1 cellular context compared by ENCODE assay signal in the genomic region with DNA sequence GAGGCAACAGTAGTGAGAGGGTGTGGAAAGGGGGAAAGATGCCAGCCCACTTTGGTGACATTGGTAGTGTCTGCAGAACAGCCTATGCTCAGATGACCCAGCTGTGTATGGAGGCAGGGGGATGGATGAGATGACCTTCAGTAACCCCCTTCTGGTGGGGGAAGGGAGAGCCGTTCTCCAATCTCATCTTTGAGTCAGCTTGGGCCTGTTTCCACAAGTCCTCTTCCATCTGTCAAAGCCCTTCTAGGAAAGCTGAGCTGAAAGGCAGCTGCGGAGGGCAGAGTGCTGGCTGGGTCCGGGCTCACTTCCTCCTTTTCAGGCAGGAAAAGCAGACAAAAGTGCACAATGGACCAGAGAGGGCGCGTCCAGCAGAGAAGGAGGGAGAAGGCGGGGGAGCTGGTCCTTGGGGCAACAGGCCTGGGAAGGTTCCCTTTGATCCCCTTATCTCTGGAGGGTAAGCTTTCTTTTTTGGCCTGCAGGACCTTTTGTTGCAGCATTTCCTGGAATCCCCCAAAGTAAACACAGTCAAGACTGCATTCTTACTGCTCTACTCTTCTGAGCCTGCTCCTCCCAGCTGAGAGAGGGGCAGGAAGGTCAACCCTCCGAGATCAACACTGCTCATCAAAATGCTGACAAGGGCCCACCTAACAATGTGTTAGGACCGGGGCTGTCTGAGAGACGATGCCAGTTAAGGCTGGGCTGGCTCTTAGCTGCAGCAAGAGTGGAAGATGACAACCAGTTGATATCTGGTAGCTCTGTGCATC.
TF ChIP-seq lines count a peak whose summit lies in the region.

No MANE protein-coding gene starts in this region.

TF ChIP-seq in HepG2, 621 proteins besides CTCF, POLR2A, EP300 and RAD21 (continued from another document and continues in another):
- TF ChIP-seq, protein P1, sequence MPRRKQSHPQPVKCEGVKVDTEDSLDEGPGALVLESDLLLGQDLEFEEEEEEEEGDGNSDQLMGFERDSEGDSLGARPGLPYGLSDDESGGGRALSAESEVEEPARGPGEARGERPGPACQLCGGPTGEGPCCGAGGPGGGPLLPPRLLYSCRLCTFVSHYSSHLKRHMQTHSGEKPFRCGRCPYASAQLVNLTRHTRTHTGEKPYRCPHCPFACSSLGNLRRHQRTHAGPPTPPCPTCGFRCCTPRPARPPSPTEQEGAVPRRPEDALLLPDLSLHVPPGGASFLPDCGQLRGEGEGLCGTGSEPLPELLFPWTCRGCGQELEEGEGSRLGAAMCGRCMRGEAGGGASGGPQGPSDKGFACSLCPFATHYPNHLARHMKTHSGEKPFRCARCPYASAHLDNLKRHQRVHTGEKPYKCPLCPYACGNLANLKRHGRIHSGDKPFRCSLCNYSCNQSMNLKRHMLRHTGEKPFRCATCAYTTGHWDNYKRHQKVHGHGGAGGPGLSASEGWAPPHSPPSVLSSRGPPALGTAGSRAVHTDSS (CRISPR knock-in tag; conservative IDR thresholded peaks at IDR 0.05) = no peak
- TF ChIP-seq, protein P2, sequence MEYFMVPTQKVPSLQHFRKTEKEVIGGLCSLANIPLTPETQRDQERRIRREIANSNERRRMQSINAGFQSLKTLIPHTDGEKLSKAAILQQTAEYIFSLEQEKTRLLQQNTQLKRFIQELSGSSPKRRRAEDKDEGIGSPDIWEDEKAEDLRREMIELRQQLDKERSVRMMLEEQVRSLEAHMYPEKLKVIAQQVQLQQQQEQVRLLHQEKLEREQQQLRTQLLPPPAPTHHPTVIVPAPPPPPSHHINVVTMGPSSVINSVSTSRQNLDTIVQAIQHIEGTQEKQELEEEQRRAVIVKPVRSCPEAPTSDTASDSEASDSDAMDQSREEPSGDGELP (IDR thresholded peaks at IDR 0.05; ENCODE audit: borderline replicate concordance, low read depth) = peak; percentile 96
- TF ChIP-seq HNRNPK (IDR thresholded peaks at IDR 0.05; ENCODE audit: low read depth, low read length, poor library complexity, severe bottlenecking) = no peak
- TF ChIP-seq YEATS4 (CRISPR knock-in tag; IDR thresholded peaks at IDR 0.05; ENCODE audit: borderline replicate concordance) = peak; percentile 73
- TF ChIP-seq, protein P3, sequence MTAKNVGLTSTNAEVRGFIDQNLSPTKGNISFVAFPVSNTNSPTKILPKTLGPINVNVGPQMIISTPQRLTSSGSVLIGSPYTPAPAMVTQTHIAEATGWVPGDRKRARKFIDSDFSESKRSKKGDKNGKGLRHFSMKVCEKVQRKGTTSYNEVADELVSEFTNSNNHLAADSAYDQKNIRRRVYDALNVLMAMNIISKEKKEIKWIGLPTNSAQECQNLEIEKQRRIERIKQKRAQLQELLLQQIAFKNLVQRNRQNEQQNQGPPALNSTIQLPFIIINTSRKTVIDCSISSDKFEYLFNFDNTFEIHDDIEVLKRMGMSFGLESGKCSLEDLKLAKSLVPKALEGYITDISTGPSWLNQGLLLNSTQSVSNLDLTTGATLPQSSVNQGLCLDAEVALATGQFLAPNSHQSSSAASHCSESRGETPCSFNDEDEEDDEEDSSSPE (CRISPR knock-in tag; IDR thresholded peaks at IDR 0.05) = peak; percentile 48; the same call in 1 of the 2 replicates
- no peak for TF ChIP-seq RFXANK (CRISPR knock-in tag; IDR thresholded peaks at IDR 0.05)
- no peak for TF ChIP-seq ZNF709 (CRISPR knock-in tag; IDR thresholded peaks at IDR 0.05)
- TF ChIP-seq ZNF451 (CRISPR knock-in tag; IDR thresholded peaks at IDR 0.05) = no peak; the same call in 1 of the 2 replicates
- TF ChIP-seq AGO1 (IDR thresholded peaks at IDR 0.05; ENCODE audit: low read depth, low read length, poor library complexity, severe bottlenecking) = no peak
- TF ChIP-seq, protein P4, sequence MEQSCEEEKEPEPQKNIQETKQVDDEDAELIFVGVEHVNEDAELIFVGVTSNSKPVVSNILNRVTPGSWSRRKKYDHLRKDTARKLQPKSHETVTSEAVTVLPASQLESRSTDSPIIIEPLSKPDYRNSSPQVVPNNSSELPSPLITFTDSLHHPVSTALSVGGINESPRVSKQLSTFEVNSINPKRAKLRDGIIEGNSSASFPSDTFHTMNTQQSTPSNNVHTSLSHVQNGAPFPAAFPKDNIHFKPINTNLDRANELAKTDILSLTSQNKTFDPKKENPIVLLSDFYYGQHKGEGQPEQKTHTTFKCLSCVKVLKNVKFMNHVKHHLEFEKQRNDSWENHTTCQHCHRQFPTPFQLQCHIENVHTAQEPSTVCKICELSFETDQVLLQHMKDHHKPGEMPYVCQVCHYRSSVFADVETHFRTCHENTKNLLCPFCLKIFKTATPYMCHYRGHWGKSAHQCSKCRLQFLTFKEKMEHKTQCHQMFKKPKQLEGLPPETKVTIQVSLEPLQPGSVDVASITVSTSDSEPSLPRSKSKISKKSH (CRISPR knock-in tag; IDR thresholded peaks at IDR 0.05; ENCODE audit: borderline replicate concordance) = no peak
- TF ChIP-seq NFYC (CRISPR knock-in tag; IDR thresholded peaks at IDR 0.05) = no peak
- no peak; the same call in 1 of the 2 replicates for TF ChIP-seq MIER3 (CRISPR knock-in tag; IDR thresholded peaks at IDR 0.05; ENCODE audit: borderline replicate concordance)
- no peak for TF ChIP-seq SNRNP70 (IDR thresholded peaks at IDR 0.05; ENCODE audit: low read depth, low read length)
- no peak for TF ChIP-seq CENPT (CRISPR knock-in tag; IDR thresholded peaks at IDR 0.05; ENCODE audit: low read depth)
- TF ChIP-seq, protein P5, sequence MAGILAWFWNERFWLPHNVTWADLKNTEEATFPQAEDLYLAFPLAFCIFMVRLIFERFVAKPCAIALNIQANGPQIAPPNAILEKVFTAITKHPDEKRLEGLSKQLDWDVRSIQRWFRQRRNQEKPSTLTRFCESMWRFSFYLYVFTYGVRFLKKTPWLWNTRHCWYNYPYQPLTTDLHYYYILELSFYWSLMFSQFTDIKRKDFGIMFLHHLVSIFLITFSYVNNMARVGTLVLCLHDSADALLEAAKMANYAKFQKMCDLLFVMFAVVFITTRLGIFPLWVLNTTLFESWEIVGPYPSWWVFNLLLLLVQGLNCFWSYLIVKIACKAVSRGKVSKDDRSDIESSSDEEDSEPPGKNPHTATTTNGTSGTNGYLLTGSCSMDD (CRISPR knock-in tag; IDR thresholded peaks at IDR 0.05) = no peak
- peak; percentile 82; the same call in 1 of the 2 replicates for TF ChIP-seq RCOR2 (CRISPR knock-in tag; IDR thresholded peaks at IDR 0.05)
- TF ChIP-seq ZNF253 (CRISPR knock-in tag; IDR thresholded peaks at IDR 0.05; ENCODE audit: borderline replicate concordance) = no peak
- no peak for TF ChIP-seq MAF1 (CRISPR knock-in tag; IDR thresholded peaks at IDR 0.05; ENCODE audit: borderline replicate concordance)
- 0 out of 2 replicates have a peak, but pooled peaks have one; percentile 46 for TF ChIP-seq TGIF2 (CRISPR knock-in tag; IDR thresholded peaks at IDR 0.05)
- TF ChIP-seq, protein P6, sequence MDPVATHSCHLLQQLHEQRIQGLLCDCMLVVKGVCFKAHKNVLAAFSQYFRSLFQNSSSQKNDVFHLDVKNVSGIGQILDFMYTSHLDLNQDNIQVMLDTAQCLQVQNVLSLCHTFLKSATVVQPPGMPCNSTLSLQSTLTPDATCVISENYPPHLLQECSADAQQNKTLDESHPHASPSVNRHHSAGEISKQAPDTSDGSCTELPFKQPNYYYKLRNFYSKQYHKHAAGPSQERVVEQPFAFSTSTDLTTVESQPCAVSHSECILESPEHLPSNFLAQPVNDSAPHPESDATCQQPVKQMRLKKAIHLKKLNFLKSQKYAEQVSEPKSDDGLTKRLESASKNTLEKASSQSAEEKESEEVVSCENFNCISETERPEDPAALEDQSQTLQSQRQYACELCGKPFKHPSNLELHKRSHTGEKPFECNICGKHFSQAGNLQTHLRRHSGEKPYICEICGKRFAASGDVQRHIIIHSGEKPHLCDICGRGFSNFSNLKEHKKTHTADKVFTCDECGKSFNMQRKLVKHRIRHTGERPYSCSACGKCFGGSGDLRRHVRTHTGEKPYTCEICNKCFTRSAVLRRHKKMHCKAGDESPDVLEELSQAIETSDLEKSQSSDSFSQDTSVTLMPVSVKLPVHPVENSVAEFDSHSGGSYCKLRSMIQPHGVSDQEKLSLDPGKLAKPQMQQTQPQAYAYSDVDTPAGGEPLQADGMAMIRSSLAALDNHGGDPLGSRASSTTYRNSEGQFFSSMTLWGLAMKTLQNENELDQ (CRISPR knock-in tag; IDR thresholded peaks at IDR 0.05; ENCODE audit: borderline replicate concordance) = no peak
- TF ChIP-seq ZNF260 (CRISPR knock-in tag; IDR thresholded peaks at IDR 0.05; ENCODE audit: borderline replicate concordance, low read depth) = no peak
- TF ChIP-seq, protein P7, sequence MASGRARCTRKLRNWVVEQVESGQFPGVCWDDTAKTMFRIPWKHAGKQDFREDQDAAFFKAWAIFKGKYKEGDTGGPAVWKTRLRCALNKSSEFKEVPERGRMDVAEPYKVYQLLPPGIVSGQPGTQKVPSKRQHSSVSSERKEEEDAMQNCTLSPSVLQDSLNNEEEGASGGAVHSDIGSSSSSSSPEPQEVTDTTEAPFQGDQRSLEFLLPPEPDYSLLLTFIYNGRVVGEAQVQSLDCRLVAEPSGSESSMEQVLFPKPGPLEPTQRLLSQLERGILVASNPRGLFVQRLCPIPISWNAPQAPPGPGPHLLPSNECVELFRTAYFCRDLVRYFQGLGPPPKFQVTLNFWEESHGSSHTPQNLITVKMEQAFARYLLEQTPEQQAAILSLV (CRISPR knock-in tag; IDR thresholded peaks at IDR 0.05; ENCODE audit: borderline replicate concordance) = 0 out of 2 replicates have a peak, but pooled peaks have one; percentile 34
- TF ChIP-seq, protein P8, sequence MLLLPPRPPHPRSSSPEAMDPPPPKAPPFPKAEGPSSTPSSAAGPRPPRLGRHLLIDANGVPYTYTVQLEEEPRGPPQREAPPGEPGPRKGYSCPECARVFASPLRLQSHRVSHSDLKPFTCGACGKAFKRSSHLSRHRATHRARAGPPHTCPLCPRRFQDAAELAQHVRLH (CRISPR knock-in tag; IDR thresholded peaks at IDR 0.05; ENCODE audit: borderline replicate concordance, low read depth) = 0 out of 2 replicates have a peak, but pooled peaks have one; percentile 12
- TF ChIP-seq SALL2 (CRISPR knock-in tag; IDR thresholded peaks at IDR 0.05) = peak; percentile 48
- TF ChIP-seq ZNF530 (CRISPR knock-in tag; IDR thresholded peaks at IDR 0.05; ENCODE audit: low read depth) = no peak
- TF ChIP-seq, protein P9, sequence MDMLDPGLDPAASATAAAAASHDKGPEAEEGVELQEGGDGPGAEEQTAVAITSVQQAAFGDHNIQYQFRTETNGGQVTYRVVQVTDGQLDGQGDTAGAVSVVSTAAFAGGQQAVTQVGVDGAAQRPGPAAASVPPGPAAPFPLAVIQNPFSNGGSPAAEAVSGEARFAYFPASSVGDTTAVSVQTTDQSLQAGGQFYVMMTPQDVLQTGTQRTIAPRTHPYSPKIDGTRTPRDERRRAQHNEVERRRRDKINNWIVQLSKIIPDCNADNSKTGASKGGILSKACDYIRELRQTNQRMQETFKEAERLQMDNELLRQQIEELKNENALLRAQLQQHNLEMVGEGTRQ (IDR thresholded peaks at IDR 0.05; ENCODE audit: low read depth, low read length) = no peak
- TF ChIP-seq, protein P9 (CRISPR knock-in tag; IDR thresholded peaks at IDR 0.05; ENCODE audit: borderline replicate concordance) = no peak
- peak; percentile 66; the same call in 1 of the 2 replicates for TF ChIP-seq ZNF878 (CRISPR knock-in tag; IDR thresholded peaks at IDR 0.05)
- no peak for TF ChIP-seq ZNF225 (CRISPR knock-in tag; IDR thresholded peaks at IDR 0.05)
- TF ChIP-seq ZNF33B (CRISPR knock-in tag; IDR thresholded peaks at IDR 0.05) = no peak
- TF ChIP-seq ZNF792 (CRISPR knock-in tag; IDR thresholded peaks at IDR 0.05) = no peak; the same call in 1 of the 2 replicates
- TF ChIP-seq ZNF782 (CRISPR knock-in tag; IDR thresholded peaks at IDR 0.05; ENCODE audit: borderline replicate concordance) = no peak
- TF ChIP-seq NFIC (IDR thresholded peaks at IDR 0.05; ENCODE audit: low read length) = peak; percentile 87; the same call in 1 of the 2 replicates
- TF ChIP-seq, protein P10, sequence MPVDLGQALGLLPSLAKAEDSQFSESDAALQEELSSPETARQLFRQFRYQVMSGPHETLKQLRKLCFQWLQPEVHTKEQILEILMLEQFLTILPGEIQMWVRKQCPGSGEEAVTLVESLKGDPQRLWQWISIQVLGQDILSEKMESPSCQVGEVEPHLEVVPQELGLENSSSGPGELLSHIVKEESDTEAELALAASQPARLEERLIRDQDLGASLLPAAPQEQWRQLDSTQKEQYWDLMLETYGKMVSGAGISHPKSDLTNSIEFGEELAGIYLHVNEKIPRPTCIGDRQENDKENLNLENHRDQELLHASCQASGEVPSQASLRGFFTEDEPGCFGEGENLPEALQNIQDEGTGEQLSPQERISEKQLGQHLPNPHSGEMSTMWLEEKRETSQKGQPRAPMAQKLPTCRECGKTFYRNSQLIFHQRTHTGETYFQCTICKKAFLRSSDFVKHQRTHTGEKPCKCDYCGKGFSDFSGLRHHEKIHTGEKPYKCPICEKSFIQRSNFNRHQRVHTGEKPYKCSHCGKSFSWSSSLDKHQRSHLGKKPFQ (CRISPR knock-in tag; IDR thresholded peaks at IDR 0.05; ENCODE audit: insufficient replicate concordance) = no peak
- no peak for TF ChIP-seq RORA (CRISPR knock-in tag; IDR thresholded peaks at IDR 0.05)
- peak; percentile 98 for TF ChIP-seq NR2F6 (IDR thresholded peaks at IDR 0.05)
- TF ChIP-seq NR2F6 (CRISPR knock-in tag; IDR thresholded peaks at IDR 0.05) = peak; percentile 92
- TF ChIP-seq ZNF552 (CRISPR knock-in tag; IDR thresholded peaks at IDR 0.05; ENCODE audit: borderline replicate concordance) = no peak
- TF ChIP-seq, protein P11, sequence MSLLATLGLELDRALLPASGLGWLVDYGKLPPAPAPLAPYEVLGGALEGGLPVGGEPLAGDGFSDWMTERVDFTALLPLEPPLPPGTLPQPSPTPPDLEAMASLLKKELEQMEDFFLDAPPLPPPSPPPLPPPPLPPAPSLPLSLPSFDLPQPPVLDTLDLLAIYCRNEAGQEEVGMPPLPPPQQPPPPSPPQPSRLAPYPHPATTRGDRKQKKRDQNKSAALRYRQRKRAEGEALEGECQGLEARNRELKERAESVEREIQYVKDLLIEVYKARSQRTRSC (CRISPR knock-in tag; IDR thresholded peaks at IDR 0.05; ENCODE audit: low read depth) = no peak
- TF ChIP-seq, protein P12, sequence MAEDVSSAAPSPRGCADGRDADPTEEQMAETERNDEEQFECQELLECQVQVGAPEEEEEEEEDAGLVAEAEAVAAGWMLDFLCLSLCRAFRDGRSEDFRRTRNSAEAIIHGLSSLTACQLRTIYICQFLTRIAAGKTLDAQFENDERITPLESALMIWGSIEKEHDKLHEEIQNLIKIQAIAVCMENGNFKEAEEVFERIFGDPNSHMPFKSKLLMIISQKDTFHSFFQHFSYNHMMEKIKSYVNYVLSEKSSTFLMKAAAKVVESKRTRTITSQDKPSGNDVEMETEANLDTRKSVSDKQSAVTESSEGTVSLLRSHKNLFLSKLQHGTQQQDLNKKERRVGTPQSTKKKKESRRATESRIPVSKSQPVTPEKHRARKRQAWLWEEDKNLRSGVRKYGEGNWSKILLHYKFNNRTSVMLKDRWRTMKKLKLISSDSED (CRISPR knock-in tag; IDR thresholded peaks at IDR 0.05) = no peak
